In the genomic region with DNA sequence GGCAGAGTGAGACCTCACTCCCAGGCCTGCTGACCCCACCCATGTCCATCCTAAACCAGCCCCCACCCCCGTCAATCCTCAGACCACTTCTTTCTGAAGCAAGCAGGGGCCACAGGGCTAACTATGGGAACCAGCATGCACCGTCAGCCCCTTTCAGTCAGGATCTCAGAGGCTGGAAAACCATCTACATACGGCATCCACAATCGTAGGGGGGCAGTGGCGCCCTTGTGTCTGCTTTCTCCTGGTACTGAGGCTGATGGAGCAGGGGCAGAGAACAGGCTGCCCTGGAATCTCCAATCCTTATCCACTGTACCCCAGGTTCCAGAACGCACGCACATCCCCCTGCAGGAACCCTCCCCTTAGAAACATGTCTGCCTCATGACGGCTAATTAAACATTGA, we compare ENCODE assay signal across 16 cellular contexts. TPM values are rescaled to one million over a fixed set of nuclear protein-coding genes. Genes with fewer than 3 reads are reported as not detected.
A peak's percentile ranks its signal among the peaks of the same experiment; 100 is the strongest.
DNase-seq lines count a peak whose midpoint lies in the region; ATAC-seq, FAIRE-seq and TF ChIP-seq lines count a peak whose summit lies in the region.
"Had no signal": no experiment of that assay in that cellular context is flagged by ENCODE, and none has a peak within 500 bp of the region (broad histone marks: within the 10 kb centered on the region; RNA-seq: fewer than 3 reads in every experiment).

No MANE protein-coding gene starts in this region.

- H3K9ac ChIP-seq in HepG2 (ENCODE audit: insufficient read depth, low read depth, low read length): no peak overlapping the region
- H3K9ac ChIP-seq: BLaER1 had no signal

- peaks cover 4% of the 10 kb centered on the region for H3K36me3 Mint-ChIP-seq in type B pancreatic cell

- H3K27ac ChIP-seq in HepG2 (ENCODE audit: extremely low read length, insufficient read depth, low read length) (no peak overlapping the region), right lobe of liver (no peak overlapping the region), lung (ENCODE audit: low read depth in 1 of 2, low read length in 1 of 2) (no peak overlapping the region)
- H3K27ac ChIP-seq: BLaER1 had no signal

- no peak for ATAC-seq in HepG2
- no peak for ATAC-seq in right lobe of liver
- no peak for ATAC-seq in lung (ENCODE audit: insufficient read depth, low FRiP score)
- ATAC-seq: GM12878 had no signal

- no peak for TF ChIP-seq POLR2A in HepG2 (IDR thresholded peaks at IDR 0.05; ENCODE audit: insufficient read depth in 1 of 2, low read depth in 2 of 2, low read length in 2 of 2)
- TF ChIP-seq POLR2A in right lobe of liver (IDR thresholded peaks at IDR 0.05): no peak

- no peak overlapping the region for H3K4me2 ChIP-seq in HepG2 (ENCODE audit: low read depth, low read length)
- H3K4me2 ChIP-seq: BLaER1 had no signal

- peaks cover 7% of the 10 kb centered on the region for H3K79me2 ChIP-seq in HepG2 (ENCODE audit: insufficient read depth, low read length)

- no peaks in the 10 kb centered on the region for H3K36me3 ChIP-seq in HepG2 (replicated peaks in 1 of 2; ENCODE audit: control insufficient read depth in 1 of 2, insufficient read depth in 2 of 2, low read length in 2 of 2)
- H3K36me3 ChIP-seq in right lobe of liver: no peaks in the 10 kb centered on the region
- no peaks in the 10 kb centered on the region for H3K36me3 ChIP-seq in lung (ENCODE audit: control insufficient read depth in 2 of 2, insufficient read depth in 2 of 2, low read length in 2 of 2)

- CTCF ChIA-PET in HepG2 (lab: Yijun Ruan, JAX; ENCODE audit: low intra/inter-chr PET ratio, low total read pairs): no interaction called here

- H3K4me3 Mint-ChIP-seq in type B pancreatic cell: no peak overlapping the region
- H3K4me3 Mint-ChIP-seq: CD4-positive, CD25-positive, alpha-beta regulatory T cell had no signal

- H4K20me1 ChIP-seq in HepG2 (ENCODE audit: insufficient read depth, low read length): no peaks in the 10 kb centered on the region

- TF ChIP-seq EP300 in HepG2 (IDR thresholded peaks at IDR 0.05; ENCODE audit: low read depth in 2 of 2, low read length in 2 of 2) (no peak), HepG2 (CRISPR knock-in tag; IDR thresholded peaks at IDR 0.05; ENCODE audit: borderline replicate concordance) (no peak)

- no peaks in the 10 kb centered on the region for H3K9me3 ChIP-seq in HepG2 (ENCODE audit: low read length)
- H3K9me3 ChIP-seq in right lobe of liver: no peaks in the 10 kb centered on the region
- no peaks in the 10 kb centered on the region for H3K9me3 ChIP-seq in lung (ENCODE audit: control insufficient read depth in 2 of 2, insufficient read depth in 1 of 2, low read length in 1 of 2)

- intact Hi-C loops in HepG2 (cut with micrococcal nuclease; ENCODE audit: unreplicated experiment) (no loop called here), right lobe of liver (cut with DNase I) (no loop called here)

- no peak for DNase-seq in HepG2 (ENCODE audit: low spot score)
- DNase-seq in right lobe of liver: no peak
- DNase-seq in lung (ENCODE audit: low spot score): peak; percentile 19
- peak; percentile 27 for DNase-seq in type B pancreatic cell (ENCODE audit: extremely low spot score, unreplicated experiment)
- DNase-seq in NCI-H524 (lab: John Stamatoyannopoulos, UW): no peak
- no peak for DNase-seq in SHP77 treated with DMSO at 0.1 percent for 48 hours (lab: John Stamatoyannopoulos, UW)
- no peak for DNase-seq in DMS53 treated with DMSO at 0.1 percent for 48 hours (lab: John Stamatoyannopoulos, UW; ENCODE audit: unreplicated experiment)
- DNase-seq: 8988T; AML-193; CD4-positive, CD25-positive, alpha-beta regulatory T cell; DMS 273 treated with DMSO at 0.1 percent for 48 hours; DMS79; H7 had no signal

- BruUV-seq in HepG2 (replicated peaks; lab: Mats Ljungman, UMichigan): no TSS peak

- no peak overlapping the region for H3K27ac Mint-ChIP-seq in type B pancreatic cell
- H3K27ac Mint-ChIP-seq: CD4-positive, CD25-positive, alpha-beta regulatory T cell had no signal

- peaks cover 13% of the 10 kb centered on the region for H3K4me1 Mint-ChIP-seq in type B pancreatic cell (ENCODE audit: unreplicated experiment)

- in situ Hi-C loops in HepG2 (cut with HindIII; ENCODE audit: extremely low pct_ligation_motif_present, low pct_unique_long_range_greater_than_20kb): no loop called here

- no peak overlapping the region for H2AFZ ChIP-seq in HepG2 (ENCODE audit: low read length)

- WGBS in HepG2 (ENCODE audit: low lambda C conversion rate): 97% methylated on average over 7 of the region's 8 CpGs
- 89% methylated on average over 4 of the region's 8 CpGs for WGBS in right lobe of liver (ENCODE audit: insufficient coverage, low coverage, low lambda C conversion rate, missing lambda C conversion rate)
- 97 to 99% methylated on average over 8 of the region's 8 CpGs for WGBS in lung, 2 donors

- H3K27me3 Mint-ChIP-seq in type B pancreatic cell: no peaks in the 10 kb centered on the region
- H3K27me3 Mint-ChIP-seq: CD4-positive, CD25-positive, alpha-beta regulatory T cell had no signal

- H3K27me3 ChIP-seq in HepG2 (ENCODE audit: control insufficient read depth in 1 of 2, insufficient read depth in 2 of 2, low read length in 2 of 2) (no peaks in the 10 kb centered on the region), right lobe of liver (no peaks in the 10 kb centered on the region), lung (ENCODE audit: control insufficient read depth, insufficient read depth) (no peaks in the 10 kb centered on the region)
- H3K27me3 ChIP-seq: BLaER1 had no signal

- H3K9me3 Mint-ChIP-seq in type B pancreatic cell: peaks cover 4% of the 10 kb centered on the region
- H3K9me3 Mint-ChIP-seq: CD4-positive, CD25-positive, alpha-beta regulatory T cell had no signal

- H3K4me3 ChIP-seq in HepG2 (replicated peaks in 1 of 3; ENCODE audit: insufficient read depth in 1 of 3, low read depth in 2 of 3, low read length in 3 of 3) (no peak overlapping the region), right lobe of liver (no peak overlapping the region), lung (no peak overlapping the region)
- H3K4me3 ChIP-seq: BLaER1, GM12878 had no signal

- H3K4me1 ChIP-seq in HepG2 (ENCODE audit: insufficient read depth, low read length) (peaks cover 39% of the 10 kb centered on the region), right lobe of liver (no peaks in the 10 kb centered on the region), lung (ENCODE audit: control insufficient read depth in 2 of 2, insufficient read depth in 2 of 2, low read length in 2 of 2) (peaks cover 0 to 8% of the 10 kb centered on the region in 2 donors)

- POLR2A ChIA-PET in HepG2 (lab: Yijun Ruan, JAX): no interaction called here

- TF ChIP-seq CTCF in HepG2 (CRISPR knock-in tag; IDR thresholded peaks at IDR 0.05) (no peak), right lobe of liver (IDR thresholded peaks at IDR 0.05) (no peak), lung (IDR thresholded peaks at IDR 0.05; ENCODE audit: control extremely low read depth, extremely low read depth) (no peak), type B pancreatic cell (conservative IDR thresholded peaks at IDR 0.05) (no peak)

- no peak for FAIRE-seq in HepG2 (lab: Jason Lieb, UNC)
- FAIRE-seq: GM12878, GM18507 had no signal

- TF ChIP-seq RAD21 in HepG2 (CRISPR knock-in tag; IDR thresholded peaks at IDR 0.05): no peak

RNA-seq across cellular contexts. Expression of gene XXYLT1, which starts 56.6 kb away (rescaled TPM):
- total RNA-seq in HepG2 (2016; rRNA removed; fragmentation: Illumina TruSeq; extraction: Trizol) (10.8 and 19.0 TPM in 2 replicates), right lobe of liver (1 to 10 TPM; 1.7 to 6.5 (median 2.1) TPM), lung (10 to 100 TPM; 13.7 to 15.4 TPM), type B pancreatic cell (ENCODE audit: low replicate concordance) (10.4 and 27.0 TPM in 2 replicates)
- total RNA-seq in HepG2 (2016; cell fraction: cytosol; rRNA removed; fragmentation: Illumina TruSeq; extraction: Trizol; ENCODE audit: low read depth): 4.3 and 4.5 TPM in 2 replicates
- 10.4 and 20.3 TPM in 2 replicates for total RNA-seq in HepG2 (2016; cell fraction: insoluble cytoplasmic fraction; rRNA removed; fragmentation: Illumina TruSeq; extraction: Trizol)
- 12.8 and 12.9 TPM in 2 replicates for total RNA-seq in HepG2 (2016; cell fraction: membrane; rRNA removed; fragmentation: Illumina TruSeq; extraction: Trizol)
- 16.1 and 20.9 TPM in 2 replicates for total RNA-seq in HepG2 (2016; cell fraction: nucleus; rRNA removed; fragmentation: Illumina TruSeq; extraction: Trizol)
- polyA plus RNA-seq in HepG2 (2011; rRNA removed) (17.3 and 17.7 TPM in 2 replicates), lung (1 to 10 TPM; 4.7 to 9.2 TPM)
- polyA plus RNA-seq in HepG2 (2011; cell fraction: cytosol; rRNA removed): 15.9 and 19.5 TPM in 2 replicates
- 18.3 and 18.9 TPM in 2 replicates for polyA plus RNA-seq in HepG2 (2011; cell fraction: nucleus; rRNA removed)
- polyA plus RNA-seq in HepG2 (2012): 10.5 and 13.0 TPM in 2 replicates
- 4.4 and 5.4 TPM in 2 replicates for polyA plus RNA-seq in HepG2 (2016; cell fraction: cytosol; fragmentation: Illumina TruSeq; extraction: Trizol; ENCODE audit: low read depth)
- 14.3 TPM in 2 replicates for polyA plus RNA-seq in HepG2 (2016; cell fraction: insoluble cytoplasmic fraction; fragmentation: Illumina TruSeq; extraction: Trizol; ENCODE audit: low read depth)
- polyA plus RNA-seq in HepG2 (2016; cell fraction: membrane; fragmentation: Illumina TruSeq; extraction: Trizol; ENCODE audit: low read depth): 11.9 and 12.4 TPM in 2 replicates
- 33.9 and 35.1 TPM in 2 replicates for polyA plus RNA-seq in HepG2 (2016; cell fraction: nucleus; fragmentation: Illumina TruSeq; extraction: Trizol; ENCODE audit: insufficient read depth, low read depth)
- 33.1 and 37.8 TPM in 2 replicates for polyA minus RNA-seq in HepG2 (2011; rRNA and poly(A)+ RNA removed; ENCODE audit: low replicate concordance)
- 15.1 and 17.0 TPM in 2 replicates for polyA minus RNA-seq in HepG2 (2011; cell fraction: cytosol; rRNA and poly(A)+ RNA removed)
- polyA minus RNA-seq in HepG2 (2011; cell fraction: nucleus; rRNA and poly(A)+ RNA removed): 11.8 and 13.2 TPM in 2 replicates

Comparison
In these comparisons a context has a peak if more than half of its experiments do, and no peak if none do; other contexts are left out.
1. DNase-seq: peak in lung (single experiment) and type B pancreatic cell (single experiment); none in HepG2 (single experiment), right lobe of liver (0 of 3), NCI-H524 (0 of 2), SHP77 treated with DMSO at 0.1 percent for 48 hours (single experiment) and DMS53 treated with DMSO at 0.1 percent for 48 hours (single experiment).